In genomic region chr4:67765928-67766327, GRCh38 we compare ENCODE assay signal across 22 cellular contexts. TPM values are rescaled to one million over a fixed set of nuclear protein-coding genes. Genes with fewer than 3 reads are reported as not detected.
"Had no signal": no experiment of that assay in that cellular context is flagged by ENCODE, and none has a peak within 500 bp of the region (broad histone marks: within the 10 kb centered on the region; RNA-seq: fewer than 3 reads in every experiment).

No MANE protein-coding gene starts in this region.

- H3K4me1 ChIP-seq: esophagus muscularis mucosa, upper lobe of right lung had no signal

- ATAC-seq: left colon; stimulated activated effector memory CD8-positive, alpha-beta T cell treated with anti-CD3 and anti-CD28 coated beads, Interleukin-12 subunit alpha, Interleukin-12 subunit beta, amount 100 ng/mL, for 72 hours; upper lobe of right lung had no signal

- H3K9me3 ChIP-seq: esophagus muscularis mucosa, ovary, thoracic aorta, upper lobe of right lung had no signal

- H3K27ac ChIP-seq: esophagus muscularis mucosa, ovary, thoracic aorta, upper lobe of right lung, VCaP had no signal

- H3K4me3 ChIP-seq: esophagus muscularis mucosa, lung, ovary, thoracic aorta, upper lobe of right lung had no signal

- H3K36me3 ChIP-seq: esophagus muscularis mucosa, ovary, thoracic aorta, upper lobe of right lung had no signal

- H3K27me3 ChIP-seq: esophagus muscularis mucosa, ovary, upper lobe of right lung had no signal

- DNase-seq: activated CD4-positive, alpha-beta T cell treated with anti-CD3 and anti-CD28 coated beads for 1 hour; activated CD4-positive, alpha-beta T cell treated with anti-CD3 and anti-CD28 coated beads, Interleukin-2, amount 50 U/mL, for 4 hours; activated naive CD4-positive, alpha-beta T cell treated with anti-CD3 and anti-CD28 coated beads, Interleukin-2, amount 10 ng/mL, durations not matched to agents 7 days and 5 days; activated T-cell treated with anti-CD3 and anti-CD28 coated beads, Interleukin-2, amount 50 U/mL, for 1 hour; head of caudate nucleus; left colon; midbrain; ovary; stimulated activated CD4-positive, alpha-beta T cell treated with anti-CD3 and anti-CD28 coated beads, Interleukin-12 subunit alpha, Interleukin-12 subunit beta, amount 100 ng/mL, for 4 hours; stimulated activated CD4-positive, alpha-beta T cell treated with anti-CD3 and anti-CD28 coated beads, Interleukin-2, amount 100 ng/mL, for 24 hours; T-helper 1 cell; upper lobe of right lung had no signal

RNA-seq across cellular contexts. Expression of gene GNRHR, which starts 11.7 kb away (rescaled TPM):
- total RNA-seq: activated T-helper 2 cell treated with anti-CD3 and anti-CD28 coated beads, Interferon-gamma antibody, Interleukin-2, Interleukin-4, amounts not matched to agents 10 μg/mL and 5 μg/mL and 100 μg/mL, durations not matched to agents 14 hours and 24 hours and 36 hours; cardiac septum; frontal cortex; left colon; lung; neural crest cell; thoracic aorta; upper lobe of right lung had no signal
- polyA plus RNA-seq: adipose tissue, lung had no signal
